In the genomic region with DNA sequence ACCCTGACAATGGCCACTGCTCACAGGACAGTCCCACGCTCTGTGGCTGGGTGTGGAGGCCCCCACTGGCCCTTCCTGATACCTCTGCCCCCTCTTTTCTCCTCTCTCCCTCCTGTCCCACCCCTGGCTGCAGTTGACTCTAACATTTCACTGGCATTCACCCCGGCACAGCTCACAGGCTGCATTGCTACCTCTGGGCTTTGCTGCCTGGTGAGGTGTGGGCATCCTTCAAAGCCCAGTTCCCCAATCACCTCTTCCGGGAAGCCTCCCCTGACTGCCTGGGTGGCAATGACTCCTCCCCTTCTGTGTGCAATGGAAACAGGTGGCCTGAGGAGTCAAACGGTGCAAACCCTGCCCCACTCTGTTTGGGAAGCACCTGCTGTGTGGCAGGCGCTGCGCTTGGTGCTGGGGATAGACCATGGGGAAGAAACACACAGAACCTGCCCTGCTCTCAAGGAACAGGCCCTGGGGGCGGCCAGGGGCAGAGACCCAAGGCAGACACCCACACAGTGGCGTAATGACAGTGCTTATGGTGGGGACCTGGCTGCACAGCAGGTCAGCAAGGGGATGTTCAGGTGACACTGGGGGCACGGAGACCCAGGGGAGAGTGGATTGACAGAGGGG, we compare ENCODE assay signal across 2 cellular contexts.
TF ChIP-seq lines count a peak whose summit lies in the region.

No MANE protein-coding gene starts in this region.

TF ChIP-seq in SK-N-SH treated with all-trans-retinoic acid at 6 μM for 48 hours, 23 proteins besides CTCF, POLR2A, EP300 and RAD21:
- no peak for TF ChIP-seq GLIS3 (CRISPR knock-in tag; IDR thresholded peaks at IDR 0.05)
- peak; percentile 94 for TF ChIP-seq ZFP3 (CRISPR knock-in tag; IDR thresholded peaks at IDR 0.05)
TF ChIP-seq in SK-N-SH treated with all-trans-retinoic acid at 6 μM for 48 hours: peak in this region for 1.

TF ChIP-seq in SK-N-SH, 30 proteins besides CTCF, POLR2A, EP300 and RAD21:
- TF ChIP-seq JUND (IDR thresholded peaks at IDR 0.05) (no peak), SIN3A (IDR thresholded peaks at IDR 0.05; ENCODE audit: borderline replicate concordance, low read depth, low read length) (no peak), FOXM1 (IDR thresholded peaks at IDR 0.05; ENCODE audit: low read depth) (no peak), ELF1 (IDR thresholded peaks at IDR 0.05) (no peak), EZH2phosphoT487 (IDR thresholded peaks at IDR 0.05; ENCODE audit: borderline replicate concordance, low read depth) (no peak), RXRA (IDR thresholded peaks at IDR 0.05; ENCODE audit: borderline replicate concordance, low read depth) (no peak), TCF12 (IDR thresholded peaks at IDR 0.05) (no peak), YY1 (IDR thresholded peaks at IDR 0.05; ENCODE audit: low read depth) (no peak), FOSL2 (IDR thresholded peaks at IDR 0.05; ENCODE audit: borderline replicate concordance, low read depth) (no peak), GATA2 (CRISPR knock-in tag; IDR thresholded peaks at IDR 0.05) (no peak), NFIC (IDR thresholded peaks at IDR 0.05; ENCODE audit: borderline replicate concordance) (no peak), MEF2A (IDR thresholded peaks at IDR 0.05; ENCODE audit: borderline replicate concordance, low read depth) (no peak), RCOR1 (IDR thresholded peaks at IDR 0.05; ENCODE audit: low read length) (no peak)
- TF ChIP-seq, protein P1, sequence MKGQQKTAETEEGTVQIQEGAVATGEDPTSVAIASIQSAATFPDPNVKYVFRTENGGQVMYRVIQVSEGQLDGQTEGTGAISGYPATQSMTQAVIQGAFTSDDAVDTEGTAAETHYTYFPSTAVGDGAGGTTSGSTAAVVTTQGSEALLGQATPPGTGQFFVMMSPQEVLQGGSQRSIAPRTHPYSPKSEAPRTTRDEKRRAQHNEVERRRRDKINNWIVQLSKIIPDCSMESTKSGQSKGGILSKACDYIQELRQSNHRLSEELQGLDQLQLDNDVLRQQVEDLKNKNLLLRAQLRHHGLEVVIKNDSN (IDR thresholded peaks at IDR 0.05; ENCODE audit: borderline replicate concordance, low read depth) = no peak
- TF ChIP-seq, protein P2, sequence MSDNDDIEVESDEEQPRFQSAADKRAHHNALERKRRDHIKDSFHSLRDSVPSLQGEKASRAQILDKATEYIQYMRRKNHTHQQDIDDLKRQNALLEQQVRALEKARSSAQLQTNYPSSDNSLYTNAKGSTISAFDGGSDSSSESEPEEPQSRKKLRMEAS (IDR thresholded peaks at IDR 0.05; ENCODE audit: low read depth) = no peak
- TF ChIP-seq, protein P3, sequence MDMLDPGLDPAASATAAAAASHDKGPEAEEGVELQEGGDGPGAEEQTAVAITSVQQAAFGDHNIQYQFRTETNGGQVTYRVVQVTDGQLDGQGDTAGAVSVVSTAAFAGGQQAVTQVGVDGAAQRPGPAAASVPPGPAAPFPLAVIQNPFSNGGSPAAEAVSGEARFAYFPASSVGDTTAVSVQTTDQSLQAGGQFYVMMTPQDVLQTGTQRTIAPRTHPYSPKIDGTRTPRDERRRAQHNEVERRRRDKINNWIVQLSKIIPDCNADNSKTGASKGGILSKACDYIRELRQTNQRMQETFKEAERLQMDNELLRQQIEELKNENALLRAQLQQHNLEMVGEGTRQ (IDR thresholded peaks at IDR 0.05; ENCODE audit: borderline replicate concordance, low read depth, low read length) = no peak
- TF ChIP-seq, protein P4, sequence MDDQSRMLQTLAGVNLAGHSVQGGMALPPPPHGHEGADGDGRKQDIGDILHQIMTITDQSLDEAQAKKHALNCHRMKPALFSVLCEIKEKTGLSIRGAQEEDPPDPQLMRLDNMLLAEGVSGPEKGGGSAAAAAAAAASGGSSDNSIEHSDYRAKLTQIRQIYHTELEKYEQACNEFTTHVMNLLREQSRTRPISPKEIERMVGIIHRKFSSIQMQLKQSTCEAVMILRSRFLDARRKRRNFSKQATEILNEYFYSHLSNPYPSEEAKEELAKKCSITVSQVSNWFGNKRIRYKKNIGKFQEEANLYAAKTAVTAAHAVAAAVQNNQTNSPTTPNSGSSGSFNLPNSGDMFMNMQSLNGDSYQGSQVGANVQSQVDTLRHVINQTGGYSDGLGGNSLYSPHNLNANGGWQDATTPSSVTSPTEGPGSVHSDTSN (IDR thresholded peaks at IDR 0.05) = no peak
